ENCODE assay signal across 23 cellular contexts in the genomic region with DNA sequence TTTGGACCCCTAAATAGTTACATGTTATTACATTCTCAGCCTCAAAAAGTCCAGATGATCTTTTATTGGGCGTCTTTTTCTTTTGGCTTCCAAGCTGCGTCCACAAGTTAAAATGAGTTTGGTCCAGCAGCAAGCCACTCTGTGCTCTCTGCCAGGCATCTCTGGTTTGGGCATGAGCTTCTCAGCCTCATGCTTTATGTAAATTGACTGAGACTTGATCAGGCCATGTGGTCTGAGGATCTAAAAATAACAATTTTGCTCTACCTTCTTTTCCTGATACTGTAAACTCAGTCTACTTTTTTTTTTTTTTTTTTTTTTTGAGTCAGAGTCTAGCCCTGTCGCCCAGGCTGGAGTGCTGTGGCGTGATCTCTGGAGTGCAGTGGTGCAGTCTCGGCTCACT. TPM values are rescaled to one million over a fixed set of nuclear protein-coding genes. Genes with fewer than 3 reads are reported as not detected.
DNase-seq lines count a peak whose midpoint lies in the region; ATAC-seq and TF ChIP-seq lines count a peak whose summit lies in the region.
"Had no signal": no experiment of that assay in that cellular context is flagged by ENCODE, and none has a peak within 500 bp of the region (broad histone marks: within the 10 kb centered on the region; RNA-seq: fewer than 3 reads in every experiment).

No MANE protein-coding gene starts in this region.

- TF ChIP-seq CTCF in MM.1S (IDR thresholded peaks at IDR 0.05; ENCODE audit: low read length) = no peak
- no peak for TF ChIP-seq CTCF in OCI-LY7 (conservative IDR thresholded peaks at IDR 0.05; ENCODE audit: low read length)

- H3K79me2 ChIP-seq in MM.1S (ENCODE audit: low read length) (no peaks in the 10 kb centered on the region), OCI-LY7 (ENCODE audit: insufficient read depth, low read depth, low read length) (no peaks in the 10 kb centered on the region)

- peak; percentile 12 for DNase-seq in MM.1S
- DNase-seq in OCI-LY7 (ENCODE audit: low spot score) = no peak
- DNase-seq in right cardiac atrium = no peak
- DNase-seq in DMS79 treated with DMSO at 0.1 percent for 48 hours (lab: John Stamatoyannopoulos, UW) = no peak
- DNase-seq: 8988T; ACHN; BE2C; C1 segment of cervical spinal cord; CD4-positive, alpha-beta memory T cell; CD4-positive, CD25-positive, alpha-beta regulatory T cell; CD8-positive, alpha-beta memory T cell; COR-L47; DMS 273 treated with DMSO at 0.1 percent for 48 hours; DMS153; DMS53; DMS79; GF-D8 had no signal

- H3K9me3 ChIP-seq in MM.1S (replicated peaks; ENCODE audit: insufficient read depth, low read length) = no peaks in the 10 kb centered on the region
- H3K9me3 ChIP-seq in OCI-LY7 (ENCODE audit: low read length) = no peaks in the 10 kb centered on the region
- H3K9me3 ChIP-seq in right cardiac atrium (ENCODE audit: control insufficient read depth, low read length) = no peaks in the 10 kb centered on the region
- H3K9me3 ChIP-seq: BE2C, BLaER1 had no signal

- no peaks in the 10 kb centered on the region for H3K36me3 ChIP-seq in MM.1S (replicated peaks; ENCODE audit: insufficient read depth, low read length)
- no peaks in the 10 kb centered on the region for H3K36me3 ChIP-seq in OCI-LY7 (ENCODE audit: insufficient read depth, low read length)
- H3K36me3 ChIP-seq: BE2C, BLaER1 had no signal

- no peak overlapping the region for H3K9ac ChIP-seq in MM.1S (ENCODE audit: low read length)
- H3K9ac ChIP-seq: BLaER1 had no signal

- ATAC-seq in GM18867 (IDR thresholded peaks at IDR 0.05; ENCODE audit: unreplicated experiment) (peak; percentile 78), HG03095 (IDR thresholded peaks at IDR 0.05; ENCODE audit: unreplicated experiment) (no peak), HG02571 (IDR thresholded peaks at IDR 0.05; ENCODE audit: unreplicated experiment) (no peak), right cardiac atrium (no peak)

- no peaks in the 10 kb centered on the region for H3F3A ChIP-seq in MM.1S (ENCODE audit: insufficient read depth, low read length)

- CTCF ChIA-PET in OCI-LY7 (lab: Charles Lee; ENCODE audit: unreplicated experiment) = no interaction called here

- H3K9me2 ChIP-seq in MM.1S (replicated peaks; ENCODE audit: insufficient read depth, low read length) (no peaks in the 10 kb centered on the region), OCI-LY7 (ENCODE audit: insufficient read depth, low read length) (no peaks in the 10 kb centered on the region)

- H3K4me3 ChIP-seq in MM.1S (ENCODE audit: low read length) = no peak overlapping the region
- no peak overlapping the region for H3K4me3 ChIP-seq in OCI-LY7 (ENCODE audit: low read depth, low read length, poor library complexity, severe bottlenecking)
- no peak overlapping the region for H3K4me3 ChIP-seq in right cardiac atrium (ENCODE audit: low read length)
- H3K4me3 ChIP-seq: BLaER1 had no signal

- H2AFZ ChIP-seq in MM.1S (ENCODE audit: low read length) = no peak overlapping the region
- peak overlapping the region; percentile 40; the same call in 1 of the 2 replicates for H2AFZ ChIP-seq in OCI-LY7 (ENCODE audit: low read length)

- no TSS peak for BruUV-seq in OCI-LY7 (replicated peaks; lab: Mats Ljungman, UMichigan)

- no peak overlapping the region for H3K4me2 ChIP-seq in MM.1S (ENCODE audit: low read depth, low read length)
- H3K4me2 ChIP-seq in OCI-LY7 (ENCODE audit: low read length) = no peak overlapping the region
- H3K4me2 ChIP-seq: BLaER1 had no signal

- H4K20me1 ChIP-seq in MM.1S (ENCODE audit: insufficient read depth, low read length) = no peaks in the 10 kb centered on the region
- no peaks in the 10 kb centered on the region for H4K20me1 ChIP-seq in OCI-LY7 (ENCODE audit: insufficient read depth, low read length)
- H4K20me1 ChIP-seq: BLaER1 had no signal

- 92% methylated on average over 5 of the region's 5 CpGs for WGBS in right cardiac atrium

- H3K27me3 ChIP-seq in MM.1S (replicated peaks; ENCODE audit: insufficient read depth, low read length) (no peaks in the 10 kb centered on the region), right cardiac atrium (ENCODE audit: control insufficient read depth, insufficient read depth) (no peaks in the 10 kb centered on the region)
- H3K27me3 ChIP-seq: BE2C, BLaER1 had no signal

- POLR2A ChIA-PET in OCI-LY7 (lab: Charles Lee) = interaction anchor here (0.6 to 1.7 kb wide), 3 partner anchors 10 to 1666 kb away, joined by 4 to 10 read pairs (median 4); no protein-coding TSS in a partner anchor

- H3K27ac ChIP-seq in MM.1S (ENCODE audit: low read length) (no peak overlapping the region), OCI-LY7 (ENCODE audit: low read depth, low read length, poor library complexity, severe bottlenecking) (no peak overlapping the region), right cardiac atrium (ENCODE audit: low read length) (no peak overlapping the region)
- H3K27ac ChIP-seq: BLaER1 had no signal

- intact Hi-C loops in OCI-LY7 (cut with micrococcal nuclease; ENCODE audit: unreplicated experiment) = no loop called here
- intact Hi-C loops in right cardiac atrium (cut with DNase I) = no loop called here

- H3K4me1 ChIP-seq in MM.1S (ENCODE audit: low read length) (no peaks in the 10 kb centered on the region), OCI-LY7 (ENCODE audit: insufficient read depth, low read length, poor library complexity, severe bottlenecking) (peaks cover 3% of the 10 kb centered on the region), right cardiac atrium (ENCODE audit: control insufficient read depth, insufficient read depth, low read length) (no peaks in the 10 kb centered on the region)
- H3K4me1 ChIP-seq: BE2C, BLaER1 had no signal

RNA-seq across cellular contexts. Expression of gene GAD2, which starts 15.6 kb away (rescaled TPM):
- total RNA-seq in OCI-LY7 (2014; rRNA removed; shearing (Covaris generic)) = not detected in 2 replicates
- not detected in 2 replicates for total RNA-seq in OCI-LY7 (2022)
- not detected for total RNA-seq in right cardiac atrium
- not detected for polyA plus RNA-seq in right cardiac atrium
- total RNA-seq: CD4-positive, alpha-beta memory T cell; CD4-positive, CD25-positive, alpha-beta regulatory T cell; CD8-positive, alpha-beta memory T cell had no signal
- polyA plus RNA-seq: AG04450; CD14-positive monocyte; CD4-positive, alpha-beta memory T cell; CD4-positive, CD25-positive, alpha-beta regulatory T cell; CD8-positive, alpha-beta memory T cell had no signal
